ENCODE assay signal across 1 cellular context in the genomic region with DNA sequence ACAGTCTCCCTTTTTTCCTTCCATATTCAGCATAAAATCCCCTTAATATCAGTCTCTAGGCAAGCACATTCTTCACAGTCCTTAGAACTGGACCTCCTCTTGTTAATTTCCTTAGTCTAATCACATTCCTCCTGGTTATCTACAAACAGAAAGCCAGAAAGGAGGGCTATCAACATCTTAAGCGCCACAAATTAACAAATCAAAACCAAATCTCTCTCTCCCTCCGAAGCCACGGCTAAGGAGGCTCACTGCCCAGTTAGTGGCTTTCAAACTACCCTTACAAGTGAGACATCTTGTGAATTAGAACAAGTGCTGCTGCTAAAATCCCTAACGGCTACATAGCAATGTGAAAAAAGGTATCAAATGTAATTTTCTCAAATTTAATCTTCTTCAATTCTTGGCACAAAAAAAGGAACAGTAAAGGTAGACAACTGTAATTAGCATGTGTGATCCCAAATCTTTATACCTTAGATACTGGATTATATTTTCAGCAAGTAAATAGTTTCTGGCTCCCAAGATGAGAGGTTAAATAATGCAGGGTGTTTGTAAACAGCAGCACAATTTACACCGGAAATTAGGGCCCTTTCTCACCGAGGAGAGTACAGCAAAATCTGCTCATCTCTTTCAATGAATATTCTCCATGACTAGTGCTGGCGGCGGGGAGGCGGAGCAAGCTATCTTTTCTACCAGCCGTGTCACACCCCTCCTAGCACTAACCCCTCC.
TF ChIP-seq lines count a peak whose summit lies in the region.

No MANE protein-coding gene starts in this region.

TF ChIP-seq in GM12878, 131 proteins besides CTCF, POLR2A, EP300 and RAD21 (continued from another document):
- TF ChIP-seq, protein P1, sequence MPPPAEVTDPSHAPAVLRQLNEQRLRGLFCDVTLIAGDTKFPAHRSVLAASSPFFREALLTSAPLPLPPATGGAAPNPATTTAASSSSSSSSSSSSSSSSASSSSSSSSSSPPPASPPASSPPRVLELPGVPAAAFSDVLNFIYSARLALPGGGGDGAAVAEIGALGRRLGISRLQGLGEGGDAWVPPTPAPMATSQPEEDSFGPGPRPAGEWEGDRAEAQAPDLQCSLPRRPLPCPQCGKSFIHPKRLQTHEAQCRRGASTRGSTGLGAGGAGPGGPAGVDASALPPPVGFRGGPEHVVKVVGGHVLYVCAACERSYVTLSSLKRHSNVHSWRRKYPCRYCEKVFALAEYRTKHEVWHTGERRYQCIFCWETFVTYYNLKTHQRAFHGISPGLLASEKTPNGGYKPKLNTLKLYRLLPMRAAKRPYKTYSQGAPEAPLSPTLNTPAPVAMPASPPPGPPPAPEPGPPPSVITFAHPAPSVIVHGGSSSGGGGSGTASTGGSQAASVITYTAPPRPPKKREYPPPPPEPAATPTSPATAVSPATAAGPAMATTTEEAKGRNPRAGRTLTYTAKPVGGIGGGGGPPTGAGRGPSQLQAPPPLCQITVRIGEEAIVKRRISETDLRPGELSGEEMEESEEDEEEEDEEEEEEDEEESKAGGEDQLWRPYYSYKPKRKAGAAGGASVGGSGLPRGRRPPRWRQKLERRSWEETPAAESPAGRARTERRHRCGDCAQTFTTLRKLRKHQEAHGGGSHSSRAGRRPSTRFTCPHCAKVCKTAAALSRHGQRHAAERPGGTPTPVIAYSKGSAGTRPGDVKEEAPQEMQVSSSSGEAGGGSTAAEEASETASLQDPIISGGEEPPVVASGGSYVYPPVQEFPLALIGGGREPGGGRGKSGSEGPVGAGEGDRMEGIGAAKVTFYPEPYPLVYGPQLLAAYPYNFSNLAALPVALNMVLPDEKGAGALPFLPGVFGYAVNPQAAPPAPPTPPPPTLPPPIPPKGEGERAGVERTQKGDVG (CRISPR knock-in tag; IDR thresholded peaks at IDR 0.05) = no peak
- TF ChIP-seq FOXM1 (IDR thresholded peaks at IDR 0.05; ENCODE audit: low read depth, low read length) = no peak
